10 cellular contexts compared by ENCODE assay signal in the genomic region with DNA sequence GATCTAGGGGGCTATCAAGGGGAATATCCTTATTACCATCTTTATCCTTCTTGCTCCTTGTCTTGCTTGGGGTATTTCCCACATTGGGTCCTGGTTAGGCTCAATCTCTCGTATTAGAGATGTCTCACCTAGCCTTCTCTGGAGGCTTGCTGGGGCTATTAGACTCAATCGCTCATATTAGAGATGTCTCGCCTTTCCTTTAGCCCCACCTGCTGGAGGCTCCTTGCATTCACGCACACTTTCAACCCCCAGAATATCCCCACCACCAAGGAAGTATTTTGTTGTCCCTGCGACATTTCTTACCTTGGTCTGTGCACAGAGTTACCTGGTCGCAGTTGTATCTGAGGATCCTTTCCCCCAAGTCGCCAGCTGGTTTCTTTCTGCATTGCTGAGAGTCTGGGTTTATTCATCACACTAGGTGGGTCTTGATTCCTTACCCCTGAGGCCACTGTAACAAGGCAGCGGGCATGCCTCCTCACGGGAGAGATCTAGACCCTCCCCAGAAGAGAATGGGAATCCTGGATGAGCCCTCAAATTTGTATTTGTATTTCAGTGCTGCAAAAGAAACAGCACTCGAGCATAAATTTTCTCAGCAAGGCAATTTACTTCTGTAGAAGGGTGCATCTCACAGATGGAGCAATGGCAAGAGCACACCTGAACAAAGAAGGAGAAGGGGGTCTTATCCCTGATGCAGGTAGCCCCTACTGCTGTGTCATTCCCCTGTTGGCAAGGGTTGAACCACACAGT. TPM values are rescaled to one million over a fixed set of nuclear protein-coding genes. Genes with fewer than 3 reads are reported as not detected.
A peak's percentile ranks its signal among the peaks of the same experiment; 100 is the strongest.
DNase-seq lines count a peak whose midpoint lies in the region; ATAC-seq, FAIRE-seq and TF ChIP-seq lines count a peak whose summit lies in the region.
"Had no signal": no experiment of that assay in that cellular context is flagged by ENCODE, and none has a peak within 500 bp of the region (broad histone marks: within the 10 kb centered on the region; RNA-seq: fewer than 3 reads in every experiment).

No MANE protein-coding gene starts in this region.

- DNase-seq in ELF-1 (ENCODE audit: low read depth, low spot score) (peak; percentile 83), LHCN-M2 (ENCODE audit: low read depth) (peak; percentile 35), keratinocyte (ENCODE audit: low read depth, low spot score) (no peak), HK-2 (ENCODE audit: unreplicated experiment) (no peak), T1000 (lab: John Stamatoyannopoulos, UW) (no peak)
- DNase-seq in activated T-cell treated with anti-CD3 and anti-CD28 coated beads, Interleukin-2, amount 50 U/mL, for 48 hours = peak; percentile 52 to 55

- no peaks in the 10 kb centered on the region for H3K4me1 ChIP-seq in keratinocyte (ENCODE audit: control insufficient read depth, extremely low read depth, insufficient read depth, low read length)

- ATAC-seq in HG03354 (IDR thresholded peaks at IDR 0.05; ENCODE audit: poor library complexity, severe bottlenecking, unreplicated experiment) (no peak), HG02571 (IDR thresholded peaks at IDR 0.05; ENCODE audit: unreplicated experiment) (no peak)
- ATAC-seq: T-cell had no signal

- H3K9ac ChIP-seq in keratinocyte (ENCODE audit: control insufficient read depth, extremely low read depth, insufficient read depth, low read length) = no peak overlapping the region

- H3K9me1 ChIP-seq in keratinocyte (ENCODE audit: control insufficient read depth, extremely low read depth, insufficient read depth, low read length) = no peaks in the 10 kb centered on the region

- no peak for FAIRE-seq in keratinocyte (lab: Jason Lieb, UNC)

- H4K20me1 ChIP-seq in keratinocyte (ENCODE audit: control insufficient read depth, extremely low read depth, insufficient read depth, low read length) = no peaks in the 10 kb centered on the region

- no peak overlapping the region for H3K4me2 ChIP-seq in keratinocyte (ENCODE audit: control insufficient read depth, extremely low read depth, insufficient read depth, low read depth, low read length)

- no peak overlapping the region for H3K27ac ChIP-seq in keratinocyte (ENCODE audit: control insufficient read depth, insufficient read depth, low read length)

- no peak overlapping the region for H2AFZ ChIP-seq in keratinocyte (ENCODE audit: control insufficient read depth, low read length)

- H3K4me3 ChIP-seq in keratinocyte (ENCODE audit: control insufficient read depth in 2 of 3, extremely low read depth in 1 of 3, insufficient read depth in 2 of 3, low read depth in 1 of 3, low read length in 3 of 3) = no peak overlapping the region

- H3K9me3 ChIP-seq in keratinocyte (ENCODE audit: control insufficient read depth, low read depth, low read length) = no peaks in the 10 kb centered on the region

- H3K79me2 ChIP-seq in keratinocyte (ENCODE audit: control insufficient read depth, insufficient read depth, low read length) = no peaks in the 10 kb centered on the region

- no peaks in the 10 kb centered on the region for H3K36me3 ChIP-seq in keratinocyte (ENCODE audit: control insufficient read depth in 2 of 2, extremely low read depth in 1 of 2, insufficient read depth in 2 of 2, low read length in 2 of 2)

- dilution Hi-C loops in keratinocyte (cut with MboI; ENCODE audit: extremely low pct_ligation_motif_present, low sequenced_read_pairs) = no loop called here

- TF ChIP-seq CTCF in keratinocyte (optimal IDR thresholded peaks at IDR 0.05 in 1 of 3, IDR thresholded peaks at IDR 0.05 in 1 of 3, conservative IDR thresholded peaks at IDR 0.05 in 1 of 3; ENCODE audit: extremely low read depth in 1 of 3, insufficient read depth in 2 of 3, low read length in 3 of 3) = peak; percentile 43 to 45 (median 45)

- no peaks in the 10 kb centered on the region for H3K27me3 ChIP-seq in keratinocyte (ENCODE audit: control insufficient read depth, extremely low read depth, insufficient read depth, low read length)

RNA-seq across cellular contexts. Expression of a gene that starts 15.9 kb away (rescaled TPM):
- 14.2 and 18.0 TPM in 2 replicates for total RNA-seq in LHCN-M2 (2014; rRNA removed)
- polyA plus RNA-seq in LHCN-M2 (2012) = 7.6 TPM
- 2.9 to 7.2 TPM (median 4.7 TPM) in 3 replicates for polyA plus RNA-seq in keratinocyte
- 0.80 TPM for polyA plus RNA-seq in keratinocyte (2011; ENCODE audit: low read depth)
- 2.5 and 4.0 TPM in 2 replicates for polyA plus RNA-seq in keratinocyte (2011; cell fraction: cytosol; rRNA removed)
- polyA plus RNA-seq in keratinocyte (2011; cell fraction: nucleus; rRNA removed) = 1.9 and 3.0 TPM in 2 replicates
- polyA plus RNA-seq in keratinocyte (2012; ENCODE audit: low replicate concordance) = 1.8 and 4.5 TPM in 2 replicates
- 0.49 to 4.8 TPM (median 0.82 TPM) in 3 replicates for polyA minus RNA-seq in keratinocyte
- polyA minus RNA-seq in keratinocyte (2011; cell fraction: cytosol; rRNA and poly(A)+ RNA removed) = not detected
- polyA minus RNA-seq in keratinocyte (2011; cell fraction: nucleus; rRNA and poly(A)+ RNA removed) = 1.7 TPM in 1 of 2 replicates, not detected in the other

RNA-seq across cellular contexts. Expression of a gene that starts 31.4 kb away (rescaled TPM):
- 7.5 and 16.6 TPM in 2 replicates for total RNA-seq in LHCN-M2 (2014; rRNA removed)
- 6.5 TPM for polyA plus RNA-seq in LHCN-M2 (2012)
- 8.8 to 16.5 TPM (median 11.8 TPM) in 3 replicates for polyA plus RNA-seq in keratinocyte
- 49.4 TPM for polyA plus RNA-seq in keratinocyte (2011; ENCODE audit: low read depth)
- polyA plus RNA-seq in keratinocyte (2011; cell fraction: cytosol; rRNA removed) = 9.4 and 16.1 TPM in 2 replicates
- polyA plus RNA-seq in keratinocyte (2011; cell fraction: nucleus; rRNA removed) = 11.5 and 15.8 TPM in 2 replicates
- polyA plus RNA-seq in keratinocyte (2012; ENCODE audit: low replicate concordance) = 13.3 and 17.6 TPM in 2 replicates
- polyA minus RNA-seq in keratinocyte = 2.4 to 13.3 TPM (median 7.4 TPM) in 3 replicates
- 10.0 TPM for polyA minus RNA-seq in keratinocyte (2011; cell fraction: cytosol; rRNA and poly(A)+ RNA removed)
- polyA minus RNA-seq in keratinocyte (2011; cell fraction: nucleus; rRNA and poly(A)+ RNA removed) = 6.1 and 9.8 TPM in 2 replicates

RNA-seq across cellular contexts. Expression of a gene that starts 32.7 kb away (rescaled TPM):
- under 0.01 TPM in 1 of 2 replicates, not detected in the other for total RNA-seq in LHCN-M2 (2014; rRNA removed)
- polyA plus RNA-seq in LHCN-M2 (2012) = not detected
- polyA plus RNA-seq in keratinocyte = 0.04 to 0.12 TPM (median 0.05 TPM) in 3 replicates
- polyA plus RNA-seq in keratinocyte (2011; ENCODE audit: low read depth) = not detected
- not detected in 2 replicates for polyA plus RNA-seq in keratinocyte (2011; cell fraction: cytosol; rRNA removed)
- polyA plus RNA-seq in keratinocyte (2011; cell fraction: nucleus; rRNA removed) = not detected in 2 replicates
- polyA plus RNA-seq in keratinocyte (2012; ENCODE audit: low replicate concordance) = not detected in 2 replicates
- polyA minus RNA-seq in keratinocyte = not detected in 3 replicates
- not detected for polyA minus RNA-seq in keratinocyte (2011; cell fraction: cytosol; rRNA and poly(A)+ RNA removed)
- polyA minus RNA-seq in keratinocyte (2011; cell fraction: nucleus; rRNA and poly(A)+ RNA removed) = not detected in 2 replicates

RNA-seq across cellular contexts. Expression of a gene that starts 38.4 kb away (rescaled TPM):
- total RNA-seq in LHCN-M2 (2014; rRNA removed) = not detected in 2 replicates
- not detected for polyA plus RNA-seq in LHCN-M2 (2012)
- not detected in 3 replicates for polyA plus RNA-seq in keratinocyte
- polyA plus RNA-seq in keratinocyte (2011; ENCODE audit: low read depth) = not detected
- not detected in 2 replicates for polyA plus RNA-seq in keratinocyte (2011; cell fraction: cytosol; rRNA removed)
- polyA plus RNA-seq in keratinocyte (2011; cell fraction: nucleus; rRNA removed) = not detected in 2 replicates
- not detected in 2 replicates for polyA plus RNA-seq in keratinocyte (2012; ENCODE audit: low replicate concordance)
- not detected in 3 replicates for polyA minus RNA-seq in keratinocyte
- not detected for polyA minus RNA-seq in keratinocyte (2011; cell fraction: cytosol; rRNA and poly(A)+ RNA removed)
- polyA minus RNA-seq in keratinocyte (2011; cell fraction: nucleus; rRNA and poly(A)+ RNA removed) = not detected in 2 replicates
- total RNA-seq: mononuclear cell, T-cell had no signal

Comparison
In these comparisons a context has a peak if more than half of its experiments do, and no peak if none do; other contexts are left out.
1. DNase-seq: peak in ELF-1 (single experiment), LHCN-M2 (single experiment) and activated T-cell treated with anti-CD3 and anti-CD28 coated beads, Interleukin-2, amount 50 U/mL, for 48 hours (2 of 2); none in keratinocyte (single experiment), HK-2 (single experiment) and T1000 (single experiment).